8 cellular contexts compared by ENCODE assay signal in genomic region chr3:4493931-4494806, GRCh38. TPM values are rescaled to one million over a fixed set of nuclear protein-coding genes. Genes with fewer than 3 reads are reported as not detected.
DNase-seq lines count a peak whose midpoint lies in the region; ATAC-seq and TF ChIP-seq lines count a peak whose summit lies in the region.

No MANE protein-coding gene starts in this region.

- H3K27ac ChIP-seq in MM.1S (ENCODE audit: low read length) (no peak overlapping the region), adrenal gland (peak overlapping the region in 4 of 5 donors; percentile 7 to 56 (median 42)), iPS DF 6.9 (ENCODE audit: low read length) (no peak overlapping the region)

- 2 to 3% (median 2%) methylated on average over 28 of the region's 28 CpGs for WGBS in adrenal gland, 4 donors
- no CpG with 5 or more reads among the region's 28 CpGs for WGBS in iPS DF 6.9 (ENCODE audit: insufficient coverage, insufficient read length)

- peak overlapping the region; percentile 92 for H3K4me2 ChIP-seq in MM.1S (ENCODE audit: low read depth, low read length)

- H3K9me3 ChIP-seq in MM.1S (replicated peaks; ENCODE audit: insufficient read depth, low read length) (no peaks in the 10 kb centered on the region), adrenal gland (replicated peaks in 1 of 3) (no peaks in the 10 kb centered on the region), iPS DF 6.9 (ENCODE audit: control insufficient read depth, insufficient read depth, low read length) (no peaks in the 10 kb centered on the region)

- H3K9me2 ChIP-seq in MM.1S (replicated peaks; ENCODE audit: insufficient read depth, low read length) = no peaks in the 10 kb centered on the region

- DNase-seq in EL (peak; percentile 20), MM.1S (no peak), adrenal gland (peak in 5 of 7 donors; percentile 43 to 70 (median 52)), iPS DF 6.9 (ENCODE audit: low read depth, low spot score) (no peak), skeletal muscle cell (ENCODE audit: low read depth) (no peak), NCI-H1436 (lab: John Stamatoyannopoulos, UW) (no peak)

- H3K36me3 ChIP-seq in MM.1S (replicated peaks; ENCODE audit: insufficient read depth, low read length) (no peaks in the 10 kb centered on the region), adrenal gland (replicated peaks in 1 of 2) (no peaks in the 10 kb centered on the region), iPS DF 6.9 (ENCODE audit: control insufficient read depth, insufficient read depth, low read length) (no peaks in the 10 kb centered on the region)

- no peak for TF ChIP-seq POLR2A in adrenal gland (IDR thresholded peaks at IDR 0.05)

- peak overlapping the region; percentile 84 for H2AFZ ChIP-seq in MM.1S (ENCODE audit: low read length)

- H3K27me3 ChIP-seq in MM.1S (replicated peaks; ENCODE audit: insufficient read depth, low read length) (no peaks in the 10 kb centered on the region), adrenal gland (no peaks in the 10 kb centered on the region), iPS DF 6.9 (ENCODE audit: control insufficient read depth, insufficient read depth, low read length) (no peaks in the 10 kb centered on the region; the same call in 1 of the 2 replicates)

- peaks cover 13% of the 10 kb centered on the region for H3F3A ChIP-seq in MM.1S (ENCODE audit: insufficient read depth, low read length)

- H4K20me1 ChIP-seq in MM.1S (ENCODE audit: insufficient read depth, low read length) = no peaks in the 10 kb centered on the region

- H3K9ac ChIP-seq in MM.1S (ENCODE audit: low read length) = peak overlapping the region; percentile 27; the same call in 1 of the 2 replicates

- H3K4me3 ChIP-seq in MM.1S (ENCODE audit: low read length) (peak overlapping the region; percentile 77), adrenal gland (peak overlapping the region in 3 of 4 donors; percentile 3 to 81 (median 77)), iPS DF 6.9 (ENCODE audit: low read length) (peak overlapping the region; percentile 54; the same call in 1 of the 2 replicates), skeletal muscle cell (ENCODE audit: low read depth, low read length) (peak overlapping the region; percentile 86)

- intact Hi-C loops in adrenal gland (cut with DNase I) = loop anchor here (10.0 kb wide), 2 partner anchors 81 to 141 kb away; no protein-coding TSS in a partner anchor

- ATAC-seq in HG03025 (IDR thresholded peaks at IDR 0.05; ENCODE audit: low FRiP score, unreplicated experiment) (no peak), HG02642 (IDR thresholded peaks at IDR 0.05; ENCODE audit: poor library complexity, unreplicated experiment) (no peak)

- no peak for TF ChIP-seq CTCF in MM.1S (IDR thresholded peaks at IDR 0.05; ENCODE audit: low read length)
- TF ChIP-seq CTCF in adrenal gland (IDR thresholded peaks at IDR 0.05) = no peak

- no peaks in the 10 kb centered on the region for H3K79me2 ChIP-seq in MM.1S (ENCODE audit: low read length)

- H3K4me1 ChIP-seq in MM.1S (ENCODE audit: low read length) = no peaks in the 10 kb centered on the region
- peaks cover 8 to 48% of the 10 kb centered on the region in 2 donors for H3K4me1 ChIP-seq in adrenal gland (replicated peaks in 1 of 2)
- H3K4me1 ChIP-seq in iPS DF 6.9 (ENCODE audit: control insufficient read depth, insufficient read depth, low read length) = no peaks in the 10 kb centered on the region

RNA-seq across cellular contexts. Expression of gene ITPR1, which starts 1.0 kb away (rescaled TPM):
- total RNA-seq in adrenal gland = 100 to 1,000 TPM in 1 of 8 donors, 10 to 100 TPM in 7; 55.8 to 110 (median 82.0) TPM
- polyA plus RNA-seq in adrenal gland = 10 to 100 TPM; 21.6 to 71.4 (median 24.9) TPM

RNA-seq across cellular contexts. Expression of gene SUMF1, which starts 27.1 kb away (rescaled TPM):
- 100 to 1,000 TPM in 1 of 8 donors, 10 to 100 TPM in 7; 27.0 to 109 (median 41.7) TPM for total RNA-seq in adrenal gland
- polyA plus RNA-seq in adrenal gland = 10 to 100 TPM in 2 of 3 donors, 1 to 10 TPM in 1; 8.0 to 23.3 (median 11.5) TPM

Comparison
In these comparisons a context has a peak if more than half of its experiments do, and no peak if none do; other contexts are left out.
1. DNase-seq: peak in EL (single experiment) and adrenal gland (5 of 7); none in MM.1S (single experiment), iPS DF 6.9 (single experiment), skeletal muscle cell (single experiment) and NCI-H1436 (single experiment).
2. H3K27ac ChIP-seq: peak in adrenal gland (4 of 5); none in MM.1S (single experiment) and iPS DF 6.9 (single experiment).
3. Peak in every context shown above with its lines, with median percentiles within 50 percentile points of each other: H3K4me3 ChIP-seq.